ENCODE assay signal across 15 cellular contexts in genomic region chrX:23890933-23891332, GRCh38. TPM values are rescaled to one million over a fixed set of nuclear protein-coding genes. Genes with fewer than 3 reads are reported as not detected.
"Had no signal": no experiment of that assay in that cellular context is flagged by ENCODE, and none has a peak within 500 bp of the region (broad histone marks: within the 10 kb centered on the region; RNA-seq: fewer than 3 reads in every experiment).

No MANE protein-coding gene starts in this region.

- DNase-seq: activated CD4-positive, alpha-beta memory T cell treated with anti-CD3 and anti-CD28 coated beads, Interleukin-2, amount 10 ng/mL, durations not matched to agents 7 days and 5 days; activated CD8-positive, alpha-beta memory T cell treated with anti-CD3 and anti-CD28 coated beads, Interleukin-2, amount 50 U/mL, for 4 hours; activated naive CD8-positive, alpha-beta T cell treated with anti-CD3 and anti-CD28 coated beads, Interleukin-2, amount 10 ng/mL, durations not matched to agents 7 days and 5 days; activated T-cell treated with anti-CD3 and anti-CD28 coated beads, Interleukin-2, amount 50 U/mL, for 72 hours; aorta; naive thymus-derived CD4-positive, alpha-beta T cell; small intestine; T1000; tibial artery had no signal

- H3K9me3 Mint-ChIP-seq: activated CD4-positive, alpha-beta memory T cell treated with anti-CD3 and anti-CD28 coated beads, Interleukin-2, amount 10 ng/mL, durations not matched to agents 7 days and 5 days; activated naive CD8-positive, alpha-beta T cell treated with anti-CD3 and anti-CD28 coated beads, Interleukin-2, amount 10 ng/mL, durations not matched to agents 7 days and 5 days; activated T-cell treated with anti-CD3 and anti-CD28 coated beads, Interleukin-2, amount 50 U/mL, for 72 hours; naive thymus-derived CD4-positive, alpha-beta T cell; stimulated activated effector memory CD8-positive, alpha-beta T cell treated with anti-CD3 and anti-CD28 coated beads, Interleukin-12 subunit alpha, Interleukin-12 subunit beta, amount 100 ng/mL, for 72 hours had no signal

- H3K36me3 ChIP-seq: gastroesophageal sphincter, right atrium auricular region, tibial artery had no signal

- H3K4me3 Mint-ChIP-seq: activated CD4-positive, alpha-beta memory T cell treated with anti-CD3 and anti-CD28 coated beads, Interleukin-2, amount 10 ng/mL, durations not matched to agents 7 days and 5 days; activated naive CD8-positive, alpha-beta T cell treated with anti-CD3 and anti-CD28 coated beads, Interleukin-2, amount 10 ng/mL, durations not matched to agents 7 days and 5 days; activated T-cell treated with anti-CD3 and anti-CD28 coated beads, Interleukin-2, amount 50 U/mL, for 72 hours; naive thymus-derived CD4-positive, alpha-beta T cell; stimulated activated effector memory CD8-positive, alpha-beta T cell treated with anti-CD3 and anti-CD28 coated beads, Interleukin-12 subunit alpha, Interleukin-12 subunit beta, amount 100 ng/mL, for 72 hours had no signal

- FAIRE-seq: bronchial epithelial cell, small intestine had no signal

- H3K4me3 ChIP-seq: gastroesophageal sphincter, lung, right atrium auricular region, tibial artery had no signal

- ATAC-seq: activated T-cell treated with anti-CD3 and anti-CD28 coated beads, Interleukin-2, amount 50 U/mL, for 72 hours; gastroesophageal sphincter; naive thymus-derived CD4-positive, alpha-beta T cell; stimulated activated effector memory CD8-positive, alpha-beta T cell treated with anti-CD3 and anti-CD28 coated beads, Interleukin-12 subunit alpha, Interleukin-12 subunit beta, amount 100 ng/mL, for 72 hours had no signal

- H3K27me3 ChIP-seq: gastroesophageal sphincter, right atrium auricular region, tibial artery had no signal

- H3K27me3 Mint-ChIP-seq: activated CD4-positive, alpha-beta memory T cell treated with anti-CD3 and anti-CD28 coated beads, Interleukin-2, amount 10 ng/mL, durations not matched to agents 7 days and 5 days; activated naive CD8-positive, alpha-beta T cell treated with anti-CD3 and anti-CD28 coated beads, Interleukin-2, amount 10 ng/mL, durations not matched to agents 7 days and 5 days; naive thymus-derived CD4-positive, alpha-beta T cell had no signal

- H3K27ac Mint-ChIP-seq: activated CD4-positive, alpha-beta memory T cell treated with anti-CD3 and anti-CD28 coated beads, Interleukin-2, amount 10 ng/mL, durations not matched to agents 7 days and 5 days; activated naive CD8-positive, alpha-beta T cell treated with anti-CD3 and anti-CD28 coated beads, Interleukin-2, amount 10 ng/mL, durations not matched to agents 7 days and 5 days; activated T-cell treated with anti-CD3 and anti-CD28 coated beads, Interleukin-2, amount 50 U/mL, for 72 hours; stimulated activated effector memory CD8-positive, alpha-beta T cell treated with anti-CD3 and anti-CD28 coated beads, Interleukin-12 subunit alpha, Interleukin-12 subunit beta, amount 100 ng/mL, for 72 hours had no signal

- H3K4me1 ChIP-seq: gastroesophageal sphincter, right atrium auricular region, tibial artery had no signal

- H3K36me3 Mint-ChIP-seq: activated naive CD8-positive, alpha-beta T cell treated with anti-CD3 and anti-CD28 coated beads, Interleukin-2, amount 10 ng/mL, durations not matched to agents 7 days and 5 days; stimulated activated effector memory CD8-positive, alpha-beta T cell treated with anti-CD3 and anti-CD28 coated beads, Interleukin-12 subunit alpha, Interleukin-12 subunit beta, amount 100 ng/mL, for 72 hours had no signal

- H3K9me3 ChIP-seq: gastroesophageal sphincter, right atrium auricular region, tibial artery had no signal

- H3K27ac ChIP-seq: gastroesophageal sphincter, right atrium auricular region had no signal

RNA-seq across cellular contexts. Expression of gene CXorf58, which starts 16.9 kb away (rescaled TPM):
- total RNA-seq: activated CD4-positive, alpha-beta memory T cell treated with anti-CD3 and anti-CD28 coated beads, Interleukin-2, amount 10 ng/mL, durations not matched to agents 7 days and 5 days; activated naive CD8-positive, alpha-beta T cell treated with anti-CD3 and anti-CD28 coated beads, Interleukin-2, amount 10 ng/mL, durations not matched to agents 7 days and 5 days; activated T-cell treated with anti-CD3 and anti-CD28 coated beads, Interleukin-2, amount 50 U/mL, for 72 hours; aorta; bronchial epithelial cell; kidney epithelial cell; naive thymus-derived CD4-positive, alpha-beta T cell; right atrium auricular region had no signal
- polyA plus RNA-seq: aorta; naive thymus-derived CD4-positive, alpha-beta T cell had no signal
